In the genomic region with DNA sequence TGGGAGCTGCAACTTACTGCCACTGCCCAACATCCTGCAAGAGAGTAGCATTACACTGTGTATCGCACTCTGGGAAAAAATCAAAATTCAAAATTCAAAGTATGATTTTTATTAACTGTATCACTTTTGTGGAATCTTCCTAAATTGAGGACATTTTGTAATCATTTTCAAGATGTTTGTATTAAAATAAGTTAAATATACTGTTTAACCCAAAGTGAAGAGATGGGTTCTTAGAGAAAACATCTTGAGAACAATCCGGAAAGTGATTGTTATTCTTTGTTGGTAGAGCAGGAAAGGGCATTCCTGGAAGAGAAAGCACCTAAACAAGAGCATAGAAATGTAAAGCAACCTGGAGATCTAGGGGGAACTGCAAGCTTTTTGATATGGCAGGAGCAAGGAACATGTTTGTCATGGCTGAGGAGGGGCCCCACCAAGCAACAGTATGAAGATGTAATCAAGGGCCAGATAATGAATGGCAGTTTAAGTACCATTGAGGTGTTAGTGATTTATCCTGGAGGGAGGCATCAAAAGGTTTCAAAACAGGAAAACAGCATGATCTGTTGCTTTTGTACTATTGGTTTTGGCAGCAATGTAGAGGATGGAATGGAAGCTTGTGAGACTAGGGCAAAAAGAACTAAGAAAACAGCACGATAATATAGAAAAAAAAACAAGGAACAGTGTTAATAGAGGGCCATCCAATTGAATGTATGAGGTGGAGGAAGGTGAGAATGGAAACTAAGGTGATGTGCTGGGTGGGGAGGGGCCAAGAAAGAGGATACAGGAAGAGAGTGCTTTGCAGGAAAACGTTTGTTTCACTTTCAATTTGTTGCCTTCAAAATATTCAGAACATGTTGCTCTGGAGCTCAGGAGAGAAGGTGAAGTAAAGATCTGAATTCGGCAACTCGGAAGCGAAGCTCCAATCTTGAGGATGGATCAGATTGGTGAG, we compare ENCODE assay signal across 8 cellular contexts. TPM values are rescaled to one million over a fixed set of nuclear protein-coding genes. Genes with fewer than 3 reads are reported as not detected.
DNase-seq lines count a peak whose midpoint lies in the region; ATAC-seq and TF ChIP-seq lines count a peak whose summit lies in the region.

No MANE protein-coding gene starts in this region.

- H3K4me3 Mint-ChIP-seq in chondrocyte (ENCODE audit: unreplicated experiment) (peak overlapping the region; percentile 63), mesothelial cell of epicardium (peak overlapping the region; percentile 65)

- H3K36me3 ChIP-seq in SJSA1 = no peaks in the 10 kb centered on the region

- H3K36me3 Mint-ChIP-seq in chondrocyte (ENCODE audit: low read depth) = no peaks in the 10 kb centered on the region
- no peaks in the 10 kb centered on the region for H3K36me3 Mint-ChIP-seq in mesothelial cell of epicardium

- H3K27me3 ChIP-seq in SJSA1 (replicated peaks) = no peaks in the 10 kb centered on the region

- peak; percentile 11 to 19 for DNase-seq in AML-193 (lab: John Stamatoyannopoulos, UW)
- peak in 1 of 2 experiments; percentile 28 for DNase-seq in SJSA1 (ENCODE audit: low read depth in 1 of 2, low spot score in 2 of 2)
- no peak for DNase-seq in chondrocyte (ENCODE audit: low spot score)
- no peak for DNase-seq in mesothelial cell of epicardium (ENCODE audit: low spot score in 2 of 2, unreplicated experiment in 2 of 2)
- no peak for DNase-seq in cerebellar cortex (ENCODE audit: low spot score)
- no peak for DNase-seq in NCI-H524 (lab: John Stamatoyannopoulos, UW)

- H3K9me3 Mint-ChIP-seq in chondrocyte (ENCODE audit: low read depth) (no peaks in the 10 kb centered on the region), mesothelial cell of epicardium (no peaks in the 10 kb centered on the region)

- no peak overlapping the region for H3K27ac Mint-ChIP-seq in chondrocyte (ENCODE audit: unreplicated experiment)
- H3K27ac Mint-ChIP-seq in mesothelial cell of epicardium = peak overlapping the region; percentile 67

- TF ChIP-seq CTCF in chondrocyte (IDR thresholded peaks at IDR 0.05) = no peak
- no peak for TF ChIP-seq CTCF in mesothelial cell of epicardium (IDR thresholded peaks at IDR 0.05; ENCODE audit: unreplicated experiment)

- H3K9me3 ChIP-seq in SJSA1 (replicated peaks) = no peaks in the 10 kb centered on the region

- ATAC-seq in GM18870 (IDR thresholded peaks at IDR 0.05; ENCODE audit: unreplicated experiment) = peak; percentile 95
- ATAC-seq in HG03095 (IDR thresholded peaks at IDR 0.05; ENCODE audit: unreplicated experiment) = peak; percentile 95

- peaks cover 10% of the 10 kb centered on the region for H3K4me1 ChIP-seq in SJSA1 (replicated peaks)

- H3K27me3 Mint-ChIP-seq in chondrocyte (ENCODE audit: low read depth) (no peaks in the 10 kb centered on the region), mesothelial cell of epicardium (ENCODE audit: low read depth) (no peaks in the 10 kb centered on the region)

- H3K4me1 Mint-ChIP-seq in chondrocyte (ENCODE audit: low read depth) (peaks cover 10% of the 10 kb centered on the region), mesothelial cell of epicardium (peaks cover 11% of the 10 kb centered on the region)

- H3K4me3 ChIP-seq in SJSA1 = peak overlapping the region; percentile 29

- no peak overlapping the region for H3K27ac ChIP-seq in SJSA1

RNA-seq across cellular contexts. Expression of a gene that starts 14.2 kb away (rescaled TPM):
- total RNA-seq in SJSA1 (2014; rRNA removed; shearing (Covaris generic)) = 58.2 and 79.9 TPM in 2 replicates
- total RNA-seq in chondrocyte = 204 to 245 TPM (median 208 TPM) in 3 replicates
- total RNA-seq in mesothelial cell of epicardium = 75.4 to 87.6 TPM (median 78.2 TPM) in 3 replicates

RNA-seq across cellular contexts. Expression of a gene that starts 38.5 kb away (rescaled TPM):
- 2.8 and 4.7 TPM in 2 replicates for total RNA-seq in SJSA1 (2014; rRNA removed; shearing (Covaris generic))
- 12.3 to 21.5 TPM (median 20.7 TPM) in 3 replicates for total RNA-seq in chondrocyte
- total RNA-seq in mesothelial cell of epicardium = 20.6 to 23.4 TPM (median 22.6 TPM) in 3 replicates

Comparison
In these comparisons a context has a peak if more than half of its experiments do, and no peak if none do; other contexts are left out.
1. DNase-seq: peak in AML-193 (2 of 2); none in chondrocyte (single experiment), mesothelial cell of epicardium (0 of 2), cerebellar cortex (single experiment) and NCI-H524 (0 of 2).